2 cellular contexts compared by ENCODE assay signal in the genomic region with DNA sequence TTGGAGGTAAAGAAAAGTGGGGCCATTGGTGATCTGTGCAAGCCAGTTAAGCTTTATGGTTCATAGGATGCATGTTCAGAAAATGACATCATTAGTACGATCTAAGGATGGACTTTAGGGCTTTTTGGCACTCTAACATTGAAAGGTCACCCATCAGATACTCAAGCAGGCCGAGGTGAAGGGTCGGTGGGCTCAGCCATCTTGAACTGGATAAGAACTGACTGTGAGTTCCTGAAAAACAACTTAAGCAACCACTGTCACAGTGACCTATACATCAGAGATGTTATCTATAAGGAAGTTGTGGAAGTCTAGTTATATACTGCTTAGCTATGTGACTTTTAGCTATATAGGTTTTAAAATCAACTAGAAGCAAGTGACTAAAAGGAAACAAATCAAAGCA.
TF ChIP-seq lines count a peak whose summit lies in the region.

No MANE protein-coding gene starts in this region.

TF ChIP-seq in HEK293, 187 proteins besides CTCF, POLR2A, EP300 and RAD21:
- TF ChIP-seq ZNF529 (tag by site-specific recombination; IDR thresholded peaks at IDR 0.05; ENCODE audit: insufficient replicate concordance): no peak
- TF ChIP-seq, protein P1, sequence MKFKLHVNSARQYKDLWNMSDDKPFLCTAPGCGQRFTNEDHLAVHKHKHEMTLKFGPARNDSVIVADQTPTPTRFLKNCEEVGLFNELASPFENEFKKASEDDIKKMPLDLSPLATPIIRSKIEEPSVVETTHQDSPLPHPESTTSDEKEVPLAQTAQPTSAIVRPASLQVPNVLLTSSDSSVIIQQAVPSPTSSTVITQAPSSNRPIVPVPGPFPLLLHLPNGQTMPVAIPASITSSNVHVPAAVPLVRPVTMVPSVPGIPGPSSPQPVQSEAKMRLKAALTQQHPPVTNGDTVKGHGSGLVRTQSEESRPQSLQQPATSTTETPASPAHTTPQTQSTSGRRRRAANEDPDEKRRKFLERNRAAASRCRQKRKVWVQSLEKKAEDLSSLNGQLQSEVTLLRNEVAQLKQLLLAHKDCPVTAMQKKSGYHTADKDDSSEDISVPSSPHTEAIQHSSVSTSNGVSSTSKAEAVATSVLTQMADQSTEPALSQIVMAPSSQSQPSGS (tag by site-specific recombination; IDR thresholded peaks at IDR 0.05; ENCODE audit: low read depth): peak; percentile 69
TF ChIP-seq in HEK293: peak in this region for 1.

TF ChIP-seq in K562, 482 proteins besides CTCF, POLR2A, EP300 and RAD21:
- TF ChIP-seq, protein P2, sequence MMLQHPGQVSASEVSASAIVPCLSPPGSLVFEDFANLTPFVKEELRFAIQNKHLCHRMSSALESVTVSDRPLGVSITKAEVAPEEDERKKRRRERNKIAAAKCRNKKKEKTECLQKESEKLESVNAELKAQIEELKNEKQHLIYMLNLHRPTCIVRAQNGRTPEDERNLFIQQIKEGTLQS (IDR thresholded peaks at IDR 0.05): 0 out of 2 replicates have a peak, but pooled peaks have one; percentile 7
- TF ChIP-seq, protein P2 (CRISPR knock-in tag; conservative IDR thresholded peaks at IDR 0.05): no peak
- TF ChIP-seq CEBPB (tag; IDR thresholded peaks at IDR 0.05) (peak; percentile 60), YY1 (IDR thresholded peaks at IDR 0.05; ENCODE audit: borderline replicate concordance in 1 of 3, control insufficient read depth in 1 of 3, extremely low read depth in 1 of 3, insufficient read depth in 3 of 3, insufficient read length in 1 of 3, insufficient replicate concordance in 2 of 3, low read depth in 1 of 3, low read length in 2 of 3) (peak in 1 of 3 experiments; percentile 29), NUFIP1 (IDR thresholded peaks at IDR 0.05; ENCODE audit: partially characterized antibody) (no peak), SMARCA4 (IDR thresholded peaks at IDR 0.05) (peak; percentile 17; the same call in 1 of the 2 replicates), ATF1 (CRISPR knock-in tag; IDR thresholded peaks at IDR 0.05) (no peak), ATF1 (tag; IDR thresholded peaks at IDR 0.05) (peak; percentile 30; the same call in 1 of the 2 replicates), ELF1 (tag; IDR thresholded peaks at IDR 0.05) (peak; percentile 32; the same call in 1 of the 2 replicates), ESRRA (IDR thresholded peaks at IDR 0.05; ENCODE audit: borderline replicate concordance, low read depth) (peak; percentile 58; the same call in 1 of the 2 replicates), NR2C1 (IDR thresholded peaks at IDR 0.05) (no peak; the same call in 1 of the 2 replicates), NR2C1 (tag; IDR thresholded peaks at IDR 0.05) (peak; percentile 50; the same call in 1 of the 2 replicates), CEBPG (CRISPR knock-in tag; IDR thresholded peaks at IDR 0.05) (no peak), CEBPG (tag; conservative IDR thresholded peaks at IDR 0.05 in 1 of 2, IDR thresholded peaks at IDR 0.05 in 1 of 2) (peak; percentile 37 to 54; a peak in 3 of 4 replicates), TAF7 (tag; IDR thresholded peaks at IDR 0.05) (0 out of 2 replicates have a peak, but pooled peaks have one; percentile 54), HMBOX1 (IDR thresholded peaks at IDR 0.05) (peak; percentile 71), MEIS2 (IDR thresholded peaks at IDR 0.05; ENCODE audit: partially characterized antibody) (peak; percentile 63), PTTG1 (tag; IDR thresholded peaks at IDR 0.05; ENCODE audit: low read depth) (no peak), CLOCK (CRISPR knock-in tag; IDR thresholded peaks at IDR 0.05; ENCODE audit: borderline replicate concordance) (no peak), IRF1 (CRISPR knock-in tag; IDR thresholded peaks at IDR 0.05; ENCODE audit: borderline replicate concordance) (no peak), HNRNPUL1 (IDR thresholded peaks at IDR 0.05; ENCODE audit: low read length) (no peak), PKNOX1 (IDR thresholded peaks at IDR 0.05) (peak; percentile 33; the same call in 1 of the 2 replicates), JUND (IDR thresholded peaks at IDR 0.05; ENCODE audit: borderline replicate concordance, low read depth, low read length) (no peak), JUND (tag; IDR thresholded peaks at IDR 0.05; ENCODE audit: borderline replicate concordance, low read depth, low read length) (peak; percentile 40; the same call in 1 of the 3 replicates), ATF7 (IDR thresholded peaks at IDR 0.05) (peak; percentile 60), ADNP (tag; IDR thresholded peaks at IDR 0.05) (0 out of 2 replicates have a peak, but pooled peaks have one; percentile 18), CREM (IDR thresholded peaks at IDR 0.05; ENCODE audit: low read depth) (0 out of 2 replicates have a peak, but pooled peaks have one; percentile 14), ZC3H11A (IDR thresholded peaks at IDR 0.05; ENCODE audit: low read depth, low read length) (no peak), CHD4 (IDR thresholded peaks at IDR 0.05; ENCODE audit: insufficient read depth, insufficient replicate concordance, low read depth, low read length, poor library complexity, severe bottlenecking) (no peak), ID3 (CRISPR knock-in tag; IDR thresholded peaks at IDR 0.05) (no peak), ID3 (tag; IDR thresholded peaks at IDR 0.05) (peak; percentile 81; the same call in 1 of the 2 replicates), HNRNPH1 (optimal IDR thresholded peaks at IDR 0.05; ENCODE audit: low read depth, low read length) (no peak), NR2C2 (CRISPR knock-in tag; IDR thresholded peaks at IDR 0.05) (no peak), NR2C2 (tag; IDR thresholded peaks at IDR 0.05) (peak; percentile 75), ZNF639 (CRISPR knock-in tag; conservative IDR thresholded peaks at IDR 0.05 in 1 of 2, IDR thresholded peaks at IDR 0.05 in 1 of 2) (0 out of 4 replicates have a peak, but pooled peaks of 1 of the 2 experiments have one; percentile 44), ZNF766 (CRISPR knock-in tag; conservative IDR thresholded peaks at IDR 0.05) (peak; percentile 86), EP400 (IDR thresholded peaks at IDR 0.05) (no peak), ZKSCAN8 (CRISPR knock-in tag; IDR thresholded peaks at IDR 0.05) (no peak)
- TF ChIP-seq, protein P3, sequence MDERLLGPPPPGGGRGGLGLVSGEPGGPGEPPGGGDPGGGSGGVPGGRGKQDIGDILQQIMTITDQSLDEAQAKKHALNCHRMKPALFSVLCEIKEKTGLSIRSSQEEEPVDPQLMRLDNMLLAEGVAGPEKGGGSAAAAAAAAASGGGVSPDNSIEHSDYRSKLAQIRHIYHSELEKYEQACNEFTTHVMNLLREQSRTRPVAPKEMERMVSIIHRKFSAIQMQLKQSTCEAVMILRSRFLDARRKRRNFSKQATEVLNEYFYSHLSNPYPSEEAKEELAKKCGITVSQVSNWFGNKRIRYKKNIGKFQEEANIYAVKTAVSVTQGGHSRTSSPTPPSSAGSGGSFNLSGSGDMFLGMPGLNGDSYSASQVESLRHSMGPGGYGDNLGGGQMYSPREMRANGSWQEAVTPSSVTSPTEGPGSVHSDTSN (CRISPR knock-in tag; IDR thresholded peaks at IDR 0.05; ENCODE audit: low read depth): no peak
- TF ChIP-seq, protein P3 (tag; conservative IDR thresholded peaks at IDR 0.05; ENCODE audit: low read depth): peak; percentile 37; the same call in 1 of the 2 replicates
